10 cellular contexts compared by ENCODE assay signal in genomic region chr17:81902023-81902652, GRCh38. TPM values are rescaled to one million over a fixed set of nuclear protein-coding genes. Genes with fewer than 3 reads are reported as not detected.
A peak's percentile ranks its signal among the peaks of the same experiment; 100 is the strongest.
DNase-seq lines count a peak whose midpoint lies in the region; ATAC-seq and TF ChIP-seq lines count a peak whose summit lies in the region.
"Had no signal": no experiment of that assay in that cellular context is flagged by ENCODE, and none has a peak within 500 bp of the region (broad histone marks: within the 10 kb centered on the region; RNA-seq: fewer than 3 reads in every experiment).

Gene NPB, plus strand, starts transcription at chr17:81902238. Its CDS starts 40 bp downstream, at chr17:81902278.

- H3K27me3 ChIP-seq in ACC112 (ENCODE audit: insufficient read depth, low read length) = no peaks in the 10 kb centered on the region
- H3K27me3 ChIP-seq in HUES48 (ENCODE audit: control insufficient read depth, insufficient read depth, low read length) = peaks cover 24% of the 10 kb centered on the region

- H3K9ac ChIP-seq in HUES48 (ENCODE audit: low read depth, low read length) = no peak within 1 kb of the TSS

- H3K79me2 ChIP-seq in ACC112 (ENCODE audit: control insufficient read depth, insufficient read depth, low read length, unreplicated experiment) = no peaks in the 10 kb centered on the region

- H3K27me3 Mint-ChIP-seq in dendritic cell treated with granulocyte-macrophage colony-stimulating factor and Interleukin-4, amounts not matched to agents 40 ng/mL and 50 ng/mL, for 4 days = peaks cover 34% of the 10 kb centered on the region
- peaks cover 3% of the 10 kb centered on the region for H3K27me3 Mint-ChIP-seq in activated T-helper 1 cell treated with anti-CD3 and anti-CD28 coated beads, Interleukin-12 subunit alpha, Interleukin-12 subunit beta, Interleukin-2, Interleukin-4 antibody, amounts not matched to agents 30 ng/mL and 10 ng/mL and 1 ng/mL, durations not matched to agents 14 hours and 24 hours and 36 hours (ENCODE audit: insufficient read depth)

- H3K27ac Mint-ChIP-seq in dendritic cell treated with granulocyte-macrophage colony-stimulating factor and Interleukin-4, amounts not matched to agents 40 ng/mL and 50 ng/mL, for 4 days = no peak within 1 kb of the TSS
- no peak within 1 kb of the TSS for H3K27ac Mint-ChIP-seq in activated T-helper 1 cell treated with anti-CD3 and anti-CD28 coated beads, Interleukin-12 subunit alpha, Interleukin-12 subunit beta, Interleukin-2, Interleukin-4 antibody, amounts not matched to agents 30 ng/mL and 10 ng/mL and 1 ng/mL, durations not matched to agents 14 hours and 24 hours and 36 hours

- H3K36me3 ChIP-seq in ACC112 (ENCODE audit: insufficient read depth, low read length) (peaks cover 4% of the 10 kb centered on the region; the same call in 1 of the 2 replicates), HUES48 (ENCODE audit: control insufficient read depth, insufficient read depth, low read length) (peaks cover 36% of the 10 kb centered on the region), mucosa of descending colon (ENCODE audit: low read depth) (no peaks in the 10 kb centered on the region)

- TF ChIP-seq CTCF in mucosa of descending colon (IDR thresholded peaks at IDR 0.05) = no peak

- H3K4me3 Mint-ChIP-seq in dendritic cell treated with granulocyte-macrophage colony-stimulating factor and Interleukin-4, amounts not matched to agents 40 ng/mL and 50 ng/mL, for 4 days = peak within 1 kb of the TSS; percentile 53
- H3K4me3 Mint-ChIP-seq in activated T-helper 1 cell treated with anti-CD3 and anti-CD28 coated beads, Interleukin-12 subunit alpha, Interleukin-12 subunit beta, Interleukin-2, Interleukin-4 antibody, amounts not matched to agents 30 ng/mL and 10 ng/mL and 1 ng/mL, durations not matched to agents 14 hours and 24 hours and 36 hours = no peak within 1 kb of the TSS

- H3K4me3 ChIP-seq in ACC112 (ENCODE audit: low read depth, low read length) = peak within 1 kb of the TSS; percentile 63
- H3K4me3 ChIP-seq in HUES48 (ENCODE audit: low read depth, low read length) = peak within 1 kb of the TSS; percentile 54; the same call in 1 of the 2 replicates
- no peak within 1 kb of the TSS for H3K4me3 ChIP-seq in mucosa of descending colon

- DNase-seq in mucosa of descending colon (peak in 2 of 3 donors; percentile 52 to 58), cerebellum (ENCODE audit: low spot score) (no peak)
- no peak for DNase-seq in activated T-helper 1 cell treated with anti-CD3 and anti-CD28 coated beads, Interleukin-12 subunit alpha, Interleukin-12 subunit beta, Interleukin-2, Interleukin-4 antibody, amounts not matched to agents 30 ng/mL and 10 ng/mL and 1 ng/mL, durations not matched to agents 14 hours and 24 hours and 36 hours (ENCODE audit: low spot score)
- DNase-seq: NCI-H2107 had no signal

- no peak within 1 kb of the TSS for H3K27ac ChIP-seq in ACC112 (ENCODE audit: low read depth, low read length)
- H3K27ac ChIP-seq in HUES48 (ENCODE audit: low read depth, low read length) = no peak within 1 kb of the TSS

- no peaks in the 10 kb centered on the region for H3K9me3 ChIP-seq in HUES48 (ENCODE audit: control insufficient read depth, insufficient read depth, low read length)
- no peaks in the 10 kb centered on the region for H3K9me3 ChIP-seq in mucosa of descending colon

- H2AFZ ChIP-seq in ACC112 (ENCODE audit: low read length, unreplicated experiment) = no peak within 1 kb of the TSS

- peaks cover 80% of the 10 kb centered on the region for H3K36me3 Mint-ChIP-seq in dendritic cell treated with granulocyte-macrophage colony-stimulating factor and Interleukin-4, amounts not matched to agents 40 ng/mL and 50 ng/mL, for 4 days (ENCODE audit: low read depth)
- peaks cover 11% of the 10 kb centered on the region for H3K36me3 Mint-ChIP-seq in activated T-helper 1 cell treated with anti-CD3 and anti-CD28 coated beads, Interleukin-12 subunit alpha, Interleukin-12 subunit beta, Interleukin-2, Interleukin-4 antibody, amounts not matched to agents 30 ng/mL and 10 ng/mL and 1 ng/mL, durations not matched to agents 14 hours and 24 hours and 36 hours (ENCODE audit: low read depth)

- H3K4me1 ChIP-seq in ACC112 (ENCODE audit: control insufficient read depth, insufficient read depth, low read length, unreplicated experiment) = peaks cover 20% of the 10 kb centered on the region
- H3K4me1 ChIP-seq in HUES48 (ENCODE audit: control insufficient read depth, insufficient read depth, low read length) = no peaks in the 10 kb centered on the region
- H3K4me1 ChIP-seq in mucosa of descending colon (ENCODE audit: low read depth) = peaks cover 10% of the 10 kb centered on the region

- ATAC-seq in mucosa of descending colon (peak; percentile 65), GM18858 (IDR thresholded peaks at IDR 0.05; ENCODE audit: unreplicated experiment) (no peak), GM18502 (IDR thresholded peaks at IDR 0.05; ENCODE audit: poor library complexity, unreplicated experiment) (no peak)

- peaks cover 9% of the 10 kb centered on the region for H3K4me1 Mint-ChIP-seq in dendritic cell treated with granulocyte-macrophage colony-stimulating factor and Interleukin-4, amounts not matched to agents 40 ng/mL and 50 ng/mL, for 4 days (ENCODE audit: low read depth)
- peaks cover 8% of the 10 kb centered on the region for H3K4me1 Mint-ChIP-seq in activated T-helper 1 cell treated with anti-CD3 and anti-CD28 coated beads, Interleukin-12 subunit alpha, Interleukin-12 subunit beta, Interleukin-2, Interleukin-4 antibody, amounts not matched to agents 30 ng/mL and 10 ng/mL and 1 ng/mL, durations not matched to agents 14 hours and 24 hours and 36 hours (ENCODE audit: low read depth)

- no peaks in the 10 kb centered on the region for H3K9me3 Mint-ChIP-seq in dendritic cell treated with granulocyte-macrophage colony-stimulating factor and Interleukin-4, amounts not matched to agents 40 ng/mL and 50 ng/mL, for 4 days
- no peaks in the 10 kb centered on the region for H3K9me3 Mint-ChIP-seq in activated T-helper 1 cell treated with anti-CD3 and anti-CD28 coated beads, Interleukin-12 subunit alpha, Interleukin-12 subunit beta, Interleukin-2, Interleukin-4 antibody, amounts not matched to agents 30 ng/mL and 10 ng/mL and 1 ng/mL, durations not matched to agents 14 hours and 24 hours and 36 hours

- intact Hi-C loops in dendritic cell treated with granulocyte-macrophage colony-stimulating factor and Interleukin-4, amounts not matched to agents 40 ng/mL and 50 ng/mL, for 4 days (cut with micrococcal nuclease) = no loop called here
- intact Hi-C loops in mucosa of descending colon (cut with DNase I, micrococcal nuclease) = no loop called here
- intact Hi-C loops in activated T-helper 1 cell treated with anti-CD3 and anti-CD28 coated beads, Interleukin-12 subunit alpha, Interleukin-12 subunit beta, Interleukin-2, Interleukin-4 antibody, amounts not matched to agents 30 ng/mL and 10 ng/mL and 1 ng/mL, durations not matched to agents 14 hours and 24 hours and 36 hours (cut with micrococcal nuclease) = no loop called here

RNA-seq across cellular contexts. Expression of gene NPB, which starts in this region (rescaled TPM):
- under 1 TPM; 0.12 to 0.51 (median 0.26) TPM for total RNA-seq in mucosa of descending colon
- 2.8 TPM for total RNA-seq in cerebellum
- total RNA-seq in activated T-helper 1 cell treated with anti-CD3 and anti-CD28 coated beads, Interleukin-12 subunit alpha, Interleukin-12 subunit beta, Interleukin-2, Interleukin-4 antibody, amounts not matched to agents 30 ng/mL and 10 ng/mL and 1 ng/mL, durations not matched to agents 14 hours and 24 hours and 36 hours = 0.24 and 0.31 TPM in 2 replicates
- total RNA-seq: dermis microvascular lymphatic vessel endothelial cell had no signal

Comparison
In these comparisons a context has a peak if more than half of its experiments do, and no peak if none do; other contexts are left out.
1. Peak in DNase-seq and ATAC-seq in mucosa of descending colon; RNA of the gene not detected or under 1 TPM.